Comparison of ENCODE assay signal across 13 cellular contexts in the genomic region with DNA sequence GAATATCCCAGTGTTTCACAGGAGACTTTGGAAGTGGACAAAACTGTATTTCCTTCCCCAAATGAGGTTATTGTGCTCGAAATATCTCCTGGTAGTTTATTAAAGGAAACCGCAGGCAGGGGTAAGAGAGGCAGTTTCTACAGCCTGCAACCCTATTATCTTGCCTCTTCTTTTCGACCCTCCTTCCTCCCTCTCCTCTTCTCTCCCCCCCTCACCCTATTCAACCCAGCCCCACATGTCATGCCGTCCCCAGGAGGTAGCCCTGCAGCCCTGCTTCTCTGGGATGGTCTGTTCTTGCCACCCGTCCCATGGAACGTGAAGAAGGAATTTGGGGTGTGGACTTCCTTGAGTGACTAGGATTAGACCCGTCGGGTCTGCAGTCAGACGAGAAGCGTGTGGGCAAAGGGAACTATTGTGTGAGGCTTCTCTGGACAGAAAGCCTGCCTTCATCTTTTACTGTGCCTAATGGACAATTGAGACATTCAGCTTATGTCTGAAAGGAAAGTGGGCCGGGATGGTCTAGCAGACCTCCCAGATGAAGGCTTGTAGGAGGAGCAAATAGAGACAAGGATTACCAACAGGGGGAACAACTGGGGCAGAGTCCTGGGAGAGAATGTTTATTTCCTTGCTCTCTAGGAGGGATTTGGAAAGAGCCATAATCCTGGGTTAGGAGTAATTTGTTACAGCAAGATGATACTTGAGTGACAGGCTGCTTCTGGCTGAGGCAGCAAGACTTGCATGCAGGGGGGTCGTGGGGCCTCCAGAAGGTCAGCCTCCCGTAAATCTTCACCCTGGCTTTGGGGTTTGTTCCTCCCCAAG.
DNase-seq lines count a peak whose midpoint lies in the region; ATAC-seq, FAIRE-seq and TF ChIP-seq lines count a peak whose summit lies in the region.
"Had no signal": no experiment of that assay in that cellular context is flagged by ENCODE, and none has a peak within 500 bp of the region (broad histone marks: within the 10 kb centered on the region; RNA-seq: fewer than 3 reads in every experiment).

No MANE protein-coding gene starts in this region.

- TF ChIP-seq CTCF in HepG2 (CRISPR knock-in tag; IDR thresholded peaks at IDR 0.05) (no peak), right lobe of liver (IDR thresholded peaks at IDR 0.05) (no peak), esophagus muscularis mucosa (IDR thresholded peaks at IDR 0.05) (no peak), foreskin fibroblast (IDR thresholded peaks at IDR 0.05; ENCODE audit: low read depth, low read length) (no peak)

- peak overlapping the region; percentile 40 for H3K4me2 ChIP-seq in HepG2 (ENCODE audit: low read depth, low read length)

- BruUV-seq in HepG2 (replicated peaks; lab: Mats Ljungman, UMichigan), result no TSS peak

- H2AFZ ChIP-seq in HepG2 (ENCODE audit: low read length), result no peak overlapping the region

- H3K4me3 ChIP-seq in HepG2 (replicated peaks in 1 of 3; ENCODE audit: insufficient read depth in 1 of 3, low read depth in 2 of 3, low read length in 3 of 3) (0 out of 6 replicates have a peak overlapping the region, but pooled peaks of 1 of the 3 experiments have one; percentile 11), right lobe of liver (no peak overlapping the region), esophagus muscularis mucosa (peak overlapping the region in 1 of 4 donors; percentile 14), foreskin fibroblast (ENCODE audit: low read depth in 1 of 2, low read length in 2 of 2) (peak overlapping the region in 1 of 2 donors; percentile 3)

- peaks cover 58% of the 10 kb centered on the region for H3K4me1 ChIP-seq in HepG2 (ENCODE audit: insufficient read depth, low read length)
- peaks cover 0 to 35% (median 3%) of the 10 kb centered on the region in 4 donors for H3K4me1 ChIP-seq in right lobe of liver
- H3K4me1 ChIP-seq in esophagus muscularis mucosa, result peaks cover 30 to 59% (median 56%) of the 10 kb centered on the region in 4 donors

- POLR2A ChIA-PET in HepG2 (lab: Yijun Ruan, JAX), result no interaction called here

- H4K20me1 ChIP-seq in HepG2 (ENCODE audit: insufficient read depth, low read length), result peaks cover 90% of the 10 kb centered on the region

- peaks cover 84% of the 10 kb centered on the region for H3K79me2 ChIP-seq in HepG2 (ENCODE audit: insufficient read depth, low read length)

- ATAC-seq in HepG2 (peak; percentile 78), right lobe of liver (no peak)
- ATAC-seq: stimulated activated effector memory CD8-positive, alpha-beta T cell treated with anti-CD3 and anti-CD28 coated beads, Interleukin-12 subunit alpha, Interleukin-12 subunit beta, amount 100 ng/mL, for 72 hours had no signal

- 36% methylated on average over 13 of the region's 13 CpGs for WGBS in HepG2 (ENCODE audit: low lambda C conversion rate)
- 36% methylated on average over 13 of the region's 13 CpGs for whole genome bisulfite sequencing in right lobe of liver (ENCODE audit: insufficient coverage, low coverage, low lambda C conversion rate, missing lambda C conversion rate)
- WGBS in esophagus muscularis mucosa, result 43% methylated on average over 13 of the region's 13 CpGs

- H3K27me3 ChIP-seq in HepG2 (ENCODE audit: control insufficient read depth in 1 of 2, insufficient read depth in 2 of 2, low read length in 2 of 2), result no peaks in the 10 kb centered on the region
- H3K27me3 ChIP-seq in right lobe of liver, result no peaks in the 10 kb centered on the region
- H3K27me3 ChIP-seq in esophagus muscularis mucosa, result no peaks in the 10 kb centered on the region
- H3K27me3 ChIP-seq: BE2C had no signal

- H3K9me3 ChIP-seq in HepG2 (ENCODE audit: low read length) (no peaks in the 10 kb centered on the region), right lobe of liver (no peaks in the 10 kb centered on the region), esophagus muscularis mucosa (no peaks in the 10 kb centered on the region)
- H3K9me3 ChIP-seq: BE2C had no signal

- CTCF ChIA-PET in HepG2 (lab: Yijun Ruan, JAX; ENCODE audit: low intra/inter-chr PET ratio, low total read pairs), result no interaction called here

- DNase-seq in HepG2 (ENCODE audit: low spot score) (peak; percentile 42), right lobe of liver (no peak), esophagus muscularis mucosa (ENCODE audit: extremely low spot score) (no peak), myocyte (ENCODE audit: low read depth) (peak; percentile 31), foreskin fibroblast (no peak), NCI-H2107 (lab: John Stamatoyannopoulos, UW) (no peak), NCI-H2081 treated with DMSO at 0.1 percent for 48 hours (lab: John Stamatoyannopoulos, UW) (no peak)
- no peak for DNase-seq in activated effector memory CD4-positive, alpha-beta T cell treated with Interleukin-2 at 50 U/mL for 16 hours
- DNase-seq: BE2C, naive B cell, NCI-H1417 treated with DMSO at 0.1 percent for 48 hours had no signal

- TF ChIP-seq POLR2A in HepG2 (IDR thresholded peaks at IDR 0.05; ENCODE audit: insufficient read depth in 1 of 2, low read depth in 2 of 2, low read length in 2 of 2) (no peak), right lobe of liver (IDR thresholded peaks at IDR 0.05) (no peak), esophagus muscularis mucosa (IDR thresholded peaks at IDR 0.05; ENCODE audit: low read depth) (no peak)

- no peak overlapping the region for H3K27ac ChIP-seq in HepG2 (ENCODE audit: extremely low read length, insufficient read depth, low read length)
- H3K27ac ChIP-seq in right lobe of liver, result no peak overlapping the region
- H3K27ac ChIP-seq in esophagus muscularis mucosa (replicated peaks in 1 of 4), result peak overlapping the region in 3 of 4 donors; percentile 0 to 52 (median 43)

- H3K9ac ChIP-seq in HepG2 (ENCODE audit: insufficient read depth, low read depth, low read length), result no peak overlapping the region

- intact Hi-C loops in HepG2 (cut with micrococcal nuclease; ENCODE audit: unreplicated experiment) (no loop called here), right lobe of liver (cut with DNase I) (loop anchor here in 1 of 2 donors (10.0 kb wide), 1 partner anchor 97 kb away; no protein-coding TSS in a partner anchor), esophagus muscularis mucosa (cut with DNase I) (no loop called here)

- in situ Hi-C loops in HepG2 (cut with HindIII; ENCODE audit: extremely low pct_ligation_motif_present, low pct_unique_long_range_greater_than_20kb), result no loop called here

- TF ChIP-seq EP300 in HepG2 (IDR thresholded peaks at IDR 0.05; ENCODE audit: low read depth in 2 of 2, low read length in 2 of 2) (no peak), HepG2 (CRISPR knock-in tag; IDR thresholded peaks at IDR 0.05; ENCODE audit: borderline replicate concordance) (no peak), esophagus muscularis mucosa (IDR thresholded peaks at IDR 0.05) (no peak)

- H3K36me3 ChIP-seq in HepG2 (replicated peaks in 1 of 2; ENCODE audit: control insufficient read depth in 1 of 2, insufficient read depth in 2 of 2, low read length in 2 of 2) (peaks cover 1 to 9% of the 10 kb centered on the region in 2 experiments; a peak in 4 of 5 replicates), right lobe of liver (no peaks in the 10 kb centered on the region), esophagus muscularis mucosa (no peaks in the 10 kb centered on the region)
- H3K36me3 ChIP-seq: BE2C had no signal

- no peak for TF ChIP-seq RAD21 in HepG2 (CRISPR knock-in tag; IDR thresholded peaks at IDR 0.05)

- FAIRE-seq in HepG2 (lab: Jason Lieb, UNC), result no peak
- FAIRE-seq: colon had no signal

TF ChIP-seq in HepG2, 621 proteins besides CTCF, POLR2A, EP300 and RAD21 (continues in another document):
- TF ChIP-seq ZNF629 (CRISPR knock-in tag; conservative IDR thresholded peaks at IDR 0.05) (no peak), ZNF543 (CRISPR knock-in tag; IDR thresholded peaks at IDR 0.05) (no peak), ZNF350 (CRISPR knock-in tag; IDR thresholded peaks at IDR 0.05; ENCODE audit: borderline replicate concordance, low read depth) (no peak), TARDBP (CRISPR knock-in tag; IDR thresholded peaks at IDR 0.05) (no peak), ZNF451 (CRISPR knock-in tag; IDR thresholded peaks at IDR 0.05) (no peak), ZFP36L2 (CRISPR knock-in tag; IDR thresholded peaks at IDR 0.05) (no peak), ZNF839 (CRISPR knock-in tag; IDR thresholded peaks at IDR 0.05; ENCODE audit: borderline replicate concordance) (no peak), CEBPG (CRISPR knock-in tag; IDR thresholded peaks at IDR 0.05) (no peak), ZNF737 (CRISPR knock-in tag; IDR thresholded peaks at IDR 0.05; ENCODE audit: borderline replicate concordance) (no peak)
- TF ChIP-seq, protein P1, sequence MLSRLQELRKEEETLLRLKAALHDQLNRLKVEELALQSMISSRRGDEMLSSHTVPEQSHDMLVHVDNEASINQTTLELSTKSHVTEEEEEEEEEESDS (CRISPR knock-in tag; IDR thresholded peaks at IDR 0.05; ENCODE audit: borderline replicate concordance), result no peak
- TF ChIP-seq, protein P2, sequence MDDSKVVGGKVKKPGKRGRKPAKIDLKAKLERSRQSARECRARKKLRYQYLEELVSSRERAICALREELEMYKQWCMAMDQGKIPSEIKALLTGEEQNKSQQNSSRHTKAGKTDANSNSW (CRISPR knock-in tag; IDR thresholded peaks at IDR 0.05; ENCODE audit: borderline replicate concordance), result no peak
- TF ChIP-seq, protein P3, sequence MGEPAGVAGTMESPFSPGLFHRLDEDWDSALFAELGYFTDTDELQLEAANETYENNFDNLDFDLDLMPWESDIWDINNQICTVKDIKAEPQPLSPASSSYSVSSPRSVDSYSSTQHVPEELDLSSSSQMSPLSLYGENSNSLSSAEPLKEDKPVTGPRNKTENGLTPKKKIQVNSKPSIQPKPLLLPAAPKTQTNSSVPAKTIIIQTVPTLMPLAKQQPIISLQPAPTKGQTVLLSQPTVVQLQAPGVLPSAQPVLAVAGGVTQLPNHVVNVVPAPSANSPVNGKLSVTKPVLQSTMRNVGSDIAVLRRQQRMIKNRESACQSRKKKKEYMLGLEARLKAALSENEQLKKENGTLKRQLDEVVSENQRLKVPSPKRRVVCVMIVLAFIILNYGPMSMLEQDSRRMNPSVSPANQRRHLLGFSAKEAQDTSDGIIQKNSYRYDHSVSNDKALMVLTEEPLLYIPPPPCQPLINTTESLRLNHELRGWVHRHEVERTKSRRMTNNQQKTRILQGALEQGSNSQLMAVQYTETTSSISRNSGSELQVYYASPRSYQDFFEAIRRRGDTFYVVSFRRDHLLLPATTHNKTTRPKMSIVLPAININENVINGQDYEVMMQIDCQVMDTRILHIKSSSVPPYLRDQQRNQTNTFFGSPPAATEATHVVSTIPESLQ (CRISPR knock-in tag; conservative IDR thresholded peaks at IDR 0.05), result no peak

Comparison
In these comparisons a context has a peak if more than half of its experiments do, and no peak if none do; other contexts are left out.
1. DNase-seq: peak in HepG2 (single experiment) and myocyte (single experiment); none in right lobe of liver (0 of 3), esophagus muscularis mucosa (single experiment), activated effector memory CD4-positive, alpha-beta T cell treated with Interleukin-2 at 50 U/mL for 16 hours (single experiment), foreskin fibroblast (0 of 2), NCI-H2107 (single experiment) and NCI-H2081 treated with DMSO at 0.1 percent for 48 hours (single experiment).
2. H3K27ac ChIP-seq: peak in esophagus muscularis mucosa (3 of 4); none in HepG2 (single experiment) and right lobe of liver (0 of 3).